Comparison of ENCODE assay signal across 26 cellular contexts in genomic region chr2:214393796-214394195, GRCh38.
"Had no signal": no experiment of that assay in that cellular context is flagged by ENCODE, and none has a peak within 500 bp of the region (broad histone marks: within the 10 kb centered on the region; RNA-seq: fewer than 3 reads in every experiment).

No MANE protein-coding gene starts in this region.

- H3K4me1 ChIP-seq: left lung, lower lobe of right lung, pancreas, prostate gland, stomach, testis, thyroid gland, transverse colon, upper lobe of left lung, vagina had no signal

- H3K9me3 ChIP-seq: lower lobe of right lung, pancreas, prostate gland, stomach, testis, thyroid gland, transverse colon, upper lobe of left lung, vagina had no signal

- H3K4me3 ChIP-seq: left lung, lower lobe of right lung, pancreas, prostate gland, skin epidermis, stomach, testis, thyroid gland, transverse colon, upper lobe of left lung, vagina had no signal

- DNase-seq: left colon; left lung; lower lobe of right lung; mammary epithelial cell; mesenchymal stem cell; naive thymus-derived CD8-positive, alpha-beta T cell; nucleus accumbens; pancreas; posterior cingulate gyrus; retina; right cardiac atrium; stimulated activated CD4-positive, alpha-beta T cell treated with anti-CD3 and anti-CD28 coated beads, Interleukin-12 subunit alpha, Interleukin-12 subunit beta, amount 100 ng/mL, for 4 hours; stimulated activated CD4-positive, alpha-beta T cell treated with anti-CD3 and anti-CD28 coated beads, Interleukin-15, amount 100 ng/mL, for 24 hours; stimulated activated CD4-positive, alpha-beta T cell treated with anti-CD3 and anti-CD28 coated beads, Interleukin-2, amount 100 ng/mL, for 24 hours; stimulated activated CD4-positive, alpha-beta T cell treated with anti-CD3 and anti-CD28 coated beads, Interleukin-4, amount 100 ng/mL, for 1 hour; stimulated activated naive B cell treated with anti-CD40 and anti-IgM and Interleukin-4, amounts not matched to agents 10 μg/mL and 1 μg/mL and 100 μg/mL, for 72 hours; stimulated activated naive CD8-positive, alpha-beta T cell treated with anti-CD3 and anti-CD28 coated beads, Interleukin-15, Interleukin-2, amounts not matched to agents 100 U/mL and 50 U/mL, for 24 hours; stomach; testis; thyroid gland; transverse colon; upper lobe of left lung had no signal

- H3K27me3 ChIP-seq: left lung, pancreas, stomach, testis, thyroid gland, transverse colon, upper lobe of left lung, vagina had no signal

- H3K36me3 ChIP-seq: left lung, lower lobe of right lung, pancreas, prostate gland, stomach, thyroid gland, transverse colon, upper lobe of left lung, vagina had no signal

- ATAC-seq: left colon; left lung; lower lobe of right lung; naive thymus-derived CD8-positive, alpha-beta T cell; pancreas; right cardiac atrium; sciatic nerve; stimulated activated naive B cell treated with anti-CD40 and anti-IgM and Interleukin-4, amounts not matched to agents 10 μg/mL and 1 μg/mL and 100 μg/mL, for 72 hours; stimulated activated naive CD8-positive, alpha-beta T cell treated with anti-CD3 and anti-CD28 coated beads, Interleukin-15, Interleukin-2, amounts not matched to agents 100 U/mL and 50 U/mL, for 24 hours had no signal
